Comparison of ENCODE assay signal across 29 cellular contexts in genomic region chr2:58601017-58601416, GRCh38.
A peak's percentile ranks its signal among the peaks of the same experiment; 100 is the strongest.
DNase-seq lines count a peak whose midpoint lies in the region; ATAC-seq, FAIRE-seq and TF ChIP-seq lines count a peak whose summit lies in the region.
"Had no signal": no experiment of that assay in that cellular context is flagged by ENCODE, and none has a peak within 500 bp of the region (broad histone marks: within the 10 kb centered on the region; RNA-seq: fewer than 3 reads in every experiment).

No MANE protein-coding gene starts in this region.

- DNase-seq in ELR (ENCODE audit: low read depth) (peak; percentile 64), MV-4-11 (lab: John Stamatoyannopoulos, UW) (peak; percentile 49), bronchial epithelial cell (ENCODE audit: low read depth) (peak; percentile 97), mesenchymal stem cell (peak; percentile 37), cerebellum (ENCODE audit: low spot score) (no peak), NCI-H146 treated with DMSO at 0.1 percent for 48 hours (lab: John Stamatoyannopoulos, UW; ENCODE audit: unreplicated experiment) (no peak)
- DNase-seq: activated CD4-positive, CD25-positive, alpha-beta regulatory T cell treated with anti-CD3 and anti-CD28 coated beads, Interleukin-2, amount 50 U/mL, for 72 hours; activated CD8-positive, alpha-beta memory T cell treated with anti-CD3 and anti-CD28 coated beads for 24 hours; activated naive CD4-positive, alpha-beta T cell treated with anti-CD3 and anti-CD28 coated beads for 36 hours; activated T-cell treated with anti-CD3 and anti-CD28 coated beads, Interleukin-2, amount 50 U/mL, for 4 hours; anterior cingulate cortex; CD4-positive, alpha-beta memory T cell; cerebellar nuclear complex; DMS153; effector CD4-positive, alpha-beta T cell; GOT3; KG1; lower lobe of right lung; NCI-H1417; NCI-H526 treated with DMSO at 0.1 percent for 48 hours; occipital lobe; sigmoid colon; SW 1271 had no signal

- 38% methylated on average over 1 of the region's 2 CpGs for whole genome bisulfite sequencing in mesenchymal stem cell

- H3K27me3 ChIP-seq in bronchial epithelial cell (ENCODE audit: control insufficient read depth, insufficient read depth, low read length) = no peaks in the 10 kb centered on the region
- H3K27me3 ChIP-seq in mesenchymal stem cell (ENCODE audit: control insufficient read depth in 1 of 2, insufficient read depth in 1 of 2, low read length in 2 of 2) = no peaks in the 10 kb centered on the region
- H3K27me3 ChIP-seq: esophagus muscularis mucosa, sigmoid colon had no signal

- H3K36me3 ChIP-seq in bronchial epithelial cell (ENCODE audit: control insufficient read depth, insufficient read depth, low read length) (no peaks in the 10 kb centered on the region), mesenchymal stem cell (ENCODE audit: control insufficient read depth in 1 of 2, insufficient read depth in 2 of 2, low read depth in 1 of 2, low read length in 2 of 2) (no peaks in the 10 kb centered on the region)
- H3K36me3 ChIP-seq: esophagus muscularis mucosa, lower lobe of right lung, sigmoid colon, thoracic aorta had no signal

- no peaks in the 10 kb centered on the region for H3K79me1 ChIP-seq in mesenchymal stem cell (replicated peaks; ENCODE audit: low read length, poor library complexity, severe bottlenecking)

- H2BK120ac ChIP-seq in mesenchymal stem cell (ENCODE audit: low read depth, low read length) = no peak overlapping the region

- H4K91ac ChIP-seq in mesenchymal stem cell (ENCODE audit: low read length) = no peak overlapping the region

- H3K4me2 ChIP-seq in mesenchymal stem cell (ENCODE audit: low read length, poor library complexity, severe bottlenecking) = no peak overlapping the region

- FAIRE-seq in bronchial epithelial cell (lab: Jason Lieb, UNC) = no peak
- FAIRE-seq: GM12892, islet of Langerhans had no signal

- no peak overlapping the region for H3K27ac ChIP-seq in mesenchymal stem cell (ENCODE audit: low read length, poor library complexity, severe bottlenecking)
- H3K27ac ChIP-seq: esophagus muscularis mucosa, lower lobe of right lung, sigmoid colon, thoracic aorta had no signal

- no peak overlapping the region for H2BK15ac ChIP-seq in mesenchymal stem cell (ENCODE audit: low read depth, poor library complexity, severe bottlenecking)

- H2AK5ac ChIP-seq in mesenchymal stem cell (ENCODE audit: low read length, severe bottlenecking) = no peak overlapping the region

- no peak overlapping the region for H2BK12ac ChIP-seq in mesenchymal stem cell (ENCODE audit: low read length in 2 of 2)

- no peak overlapping the region for H2BK5ac ChIP-seq in mesenchymal stem cell (ENCODE audit: low read depth, low read length, poor library complexity, severe bottlenecking)

- H4K8ac ChIP-seq in mesenchymal stem cell (ENCODE audit: low read length) = no peak overlapping the region

- H3K9me3 ChIP-seq in mesenchymal stem cell (ENCODE audit: control insufficient read depth, low read length) = no peaks in the 10 kb centered on the region
- H3K9me3 ChIP-seq: esophagus muscularis mucosa, lower lobe of right lung, sigmoid colon, thoracic aorta had no signal

- H3K18ac ChIP-seq in mesenchymal stem cell (ENCODE audit: low read depth in 1 of 2, low read length in 2 of 2) = no peak overlapping the region

- no peak for ATAC-seq in GM19035 (IDR thresholded peaks at IDR 0.05; ENCODE audit: unreplicated experiment)
- ATAC-seq: activated T-cell treated with anti-CD3 and anti-CD28 coated beads, Interleukin-2, amount 50 U/mL, for 4 hours; Right ventricle myocardium inferior had no signal

- H3K4ac ChIP-seq in mesenchymal stem cell (ENCODE audit: low read depth in 1 of 2, low read length in 2 of 2) = no peak overlapping the region

- no peak overlapping the region for H3K4me3 ChIP-seq in bronchial epithelial cell (ENCODE audit: low read depth, low read length)
- H3K4me3 ChIP-seq in mesenchymal stem cell (ENCODE audit: insufficient read depth in 1 of 2, low read depth in 1 of 2, low read length in 2 of 2) = no peak overlapping the region
- H3K4me3 ChIP-seq: esophagus muscularis mucosa, lower lobe of right lung, sigmoid colon, thoracic aorta had no signal

- H3K4me1 ChIP-seq in mesenchymal stem cell (ENCODE audit: control insufficient read depth, insufficient read depth, low read depth, low read length) = no peaks in the 10 kb centered on the region
- H3K4me1 ChIP-seq: esophagus muscularis mucosa, lower lobe of right lung, sigmoid colon had no signal

- TF ChIP-seq CTCF in bronchial epithelial cell (IDR thresholded peaks at IDR 0.05; ENCODE audit: insufficient read depth, low read length, severe bottlenecking) = no peak

- no peak overlapping the region for H3K9ac ChIP-seq in mesenchymal stem cell (ENCODE audit: low read length)

- no peak overlapping the region for H3K23ac ChIP-seq in mesenchymal stem cell (ENCODE audit: low read length in 2 of 2)

- H3K14ac ChIP-seq in mesenchymal stem cell (ENCODE audit: low read length in 2 of 2) = no peak overlapping the region

- H2AFZ ChIP-seq in mesenchymal stem cell (ENCODE audit: low read depth, low read length) = no peak overlapping the region

Comparison
In these comparisons a context has a peak if more than half of its experiments do, and no peak if none do; other contexts are left out.
1. DNase-seq: peak in ELR (single experiment), MV-4-11 (single experiment), bronchial epithelial cell (single experiment) and mesenchymal stem cell (single experiment); none in cerebellum (single experiment) and NCI-H146 treated with DMSO at 0.1 percent for 48 hours (single experiment).